Comparison of ENCODE assay signal across 18 cellular contexts in genomic region chr1:225319951-225320350, GRCh38.
"Had no signal": no experiment of that assay in that cellular context is flagged by ENCODE, and none has a peak within 500 bp of the region (broad histone marks: within the 10 kb centered on the region; RNA-seq: fewer than 3 reads in every experiment).

No MANE protein-coding gene starts in this region.

- H3K27ac ChIP-seq: prostate gland, right lobe of liver, suprapubic skin, upper lobe of left lung, WERI-Rb-1 had no signal

- H3K4me1 ChIP-seq: prostate gland, right lobe of liver, suprapubic skin had no signal

- H3K4me3 Mint-ChIP-seq: activated CD4-positive, alpha-beta T cell treated with anti-CD3 and anti-CD28 coated beads for 36 hours; activated CD8-positive, alpha-beta T cell treated with anti-CD3 and anti-CD28 coated beads for 36 hours; activated T-cell treated with anti-CD3 and anti-CD28 coated beads, Interleukin-2, amount 50 U/mL, for 72 hours; central memory CD8-positive, alpha-beta T cell; nephron had no signal

- H3K36me3 ChIP-seq: prostate gland, right lobe of liver, suprapubic skin, upper lobe of left lung, WERI-Rb-1 had no signal

- H3K27ac Mint-ChIP-seq: activated CD4-positive, alpha-beta T cell treated with anti-CD3 and anti-CD28 coated beads for 36 hours; activated CD8-positive, alpha-beta T cell treated with anti-CD3 and anti-CD28 coated beads for 36 hours; activated T-cell treated with anti-CD3 and anti-CD28 coated beads, Interleukin-2, amount 50 U/mL, for 72 hours; nephron had no signal

- H3K4me3 ChIP-seq: prostate gland, right lobe of liver, suprapubic skin, upper lobe of left lung had no signal

- H3K4me1 Mint-ChIP-seq: activated CD4-positive, alpha-beta T cell treated with anti-CD3 and anti-CD28 coated beads for 36 hours; central memory CD8-positive, alpha-beta T cell had no signal

- H3K27me3 ChIP-seq: right lobe of liver, suprapubic skin, upper lobe of left lung had no signal

- DNase-seq: activated CD4-positive, alpha-beta T cell treated with anti-CD3 and anti-CD28 coated beads for 36 hours; activated CD8-positive, alpha-beta memory T cell treated with anti-CD3 and anti-CD28 coated beads, Interleukin-2, amount 50 U/mL, for 4 hours; activated CD8-positive, alpha-beta T cell treated with anti-CD3 and anti-CD28 coated beads for 36 hours; activated T-cell treated with anti-CD3 and anti-CD28 coated beads, Interleukin-2, amount 50 U/mL, for 72 hours; cortex of kidney; effector CD8-positive, alpha-beta T cell; glutamatergic neuron; occipital lobe; right lobe of liver; stimulated activated CD4-positive, alpha-beta T cell treated with anti-CD3 and anti-CD28 coated beads, Interleukin-2, amount 100 ng/mL, for 24 hours; stimulated activated naive CD4-positive, alpha-beta T cell; SW 1271; upper lobe of left lung; WERI-Rb-1 had no signal

- H3K27me3 Mint-ChIP-seq: activated CD4-positive, alpha-beta T cell treated with anti-CD3 and anti-CD28 coated beads for 36 hours; activated CD8-positive, alpha-beta T cell treated with anti-CD3 and anti-CD28 coated beads for 36 hours had no signal

- H3K9me3 Mint-ChIP-seq: activated CD8-positive, alpha-beta T cell treated with anti-CD3 and anti-CD28 coated beads for 36 hours; activated T-cell treated with anti-CD3 and anti-CD28 coated beads, Interleukin-2, amount 50 U/mL, for 72 hours had no signal

- H3K9me3 ChIP-seq: prostate gland, right lobe of liver, suprapubic skin, upper lobe of left lung had no signal

- ATAC-seq: activated CD4-positive, alpha-beta T cell treated with anti-CD3 and anti-CD28 coated beads for 36 hours; activated CD8-positive, alpha-beta T cell treated with anti-CD3 and anti-CD28 coated beads for 36 hours; activated T-cell treated with anti-CD3 and anti-CD28 coated beads, Interleukin-2, amount 50 U/mL, for 72 hours had no signal
